Comparison of ENCODE assay signal across 24 cellular contexts in the genomic region with DNA sequence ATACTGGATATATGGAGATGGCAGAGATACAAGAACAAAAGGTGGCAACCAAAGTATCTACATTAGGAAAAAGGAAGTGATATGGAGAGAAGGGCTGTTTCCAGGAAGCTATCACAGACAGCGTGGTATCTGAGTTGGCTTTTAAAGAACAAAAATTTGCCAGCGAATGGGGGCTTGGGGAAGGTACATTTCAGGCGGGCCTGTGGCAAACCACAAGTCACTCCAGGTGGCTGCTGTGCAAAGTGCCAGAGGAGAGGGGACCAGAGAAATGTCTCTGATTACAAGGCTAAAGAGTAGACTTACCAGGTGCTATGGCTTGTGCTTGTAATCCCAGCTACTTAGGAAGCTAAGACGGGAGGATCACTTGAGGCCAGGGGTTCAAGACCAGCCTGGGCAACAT.
"Had no signal": no experiment of that assay in that cellular context is flagged by ENCODE, and none has a peak within 500 bp of the region (broad histone marks: within the 10 kb centered on the region; RNA-seq: fewer than 3 reads in every experiment).

No MANE protein-coding gene starts in this region.

- FAIRE-seq: islet of Langerhans, pancreas had no signal

- H3K4me1 ChIP-seq: ascending aorta, breast epithelium, heart left ventricle, neural progenitor cell, pancreas, thyroid gland had no signal

- H3K36me3 ChIP-seq: breast epithelium, pancreas, thyroid gland had no signal

- H3K4me3 Mint-ChIP-seq: activated CD4-positive, alpha-beta memory T cell treated with anti-CD3 and anti-CD28 coated beads, Interleukin-2, amount 10 ng/mL, durations not matched to agents 7 days and 5 days; activated CD4-positive, alpha-beta T cell treated with anti-CD3 and anti-CD28 coated beads for 36 hours; activated naive CD8-positive, alpha-beta T cell treated with anti-CD3 and anti-CD28 coated beads, Interleukin-2, amount 50 U/mL, for 24 hours; naive B cell; neural progenitor cell; stimulated activated effector memory CD8-positive, alpha-beta T cell treated with anti-CD3 and anti-CD28 coated beads, Interleukin-12 subunit alpha, Interleukin-12 subunit beta, amount 100 ng/mL, for 72 hours had no signal

- H3K9me3 ChIP-seq: ascending aorta, breast epithelium, heart left ventricle, pancreas, thyroid gland had no signal

- H3K36me3 Mint-ChIP-seq: stimulated activated effector memory CD8-positive, alpha-beta T cell treated with anti-CD3 and anti-CD28 coated beads, Interleukin-12 subunit alpha, Interleukin-12 subunit beta, amount 100 ng/mL, for 72 hours had no signal

- ATAC-seq: activated CD4-positive, alpha-beta T cell treated with anti-CD3 and anti-CD28 coated beads for 36 hours; activated naive CD8-positive, alpha-beta T cell treated with anti-CD3 and anti-CD28 coated beads, Interleukin-2, amount 50 U/mL, for 24 hours; heart left ventricle; left colon; pancreas; stimulated activated effector memory CD8-positive, alpha-beta T cell treated with anti-CD3 and anti-CD28 coated beads, Interleukin-12 subunit alpha, Interleukin-12 subunit beta, amount 100 ng/mL, for 72 hours had no signal

- H3K9me3 Mint-ChIP-seq: activated CD4-positive, alpha-beta memory T cell treated with anti-CD3 and anti-CD28 coated beads, Interleukin-2, amount 10 ng/mL, durations not matched to agents 7 days and 5 days; activated naive CD8-positive, alpha-beta T cell treated with anti-CD3 and anti-CD28 coated beads, Interleukin-2, amount 50 U/mL, for 24 hours; naive B cell; neural progenitor cell; stimulated activated effector memory CD8-positive, alpha-beta T cell treated with anti-CD3 and anti-CD28 coated beads, Interleukin-12 subunit alpha, Interleukin-12 subunit beta, amount 100 ng/mL, for 72 hours had no signal

- DNase-seq: activated CD4-positive, alpha-beta memory T cell treated with anti-CD3 and anti-CD28 coated beads, Interleukin-2, amount 10 ng/mL, durations not matched to agents 7 days and 5 days; activated CD4-positive, alpha-beta T cell treated with anti-CD3 and anti-CD28 coated beads for 36 hours; activated CD8-positive, alpha-beta memory T cell treated with anti-CD3 and anti-CD28 coated beads, Interleukin-2, amount 50 U/mL, for 4 hours; activated naive CD4-positive, alpha-beta T cell; activated naive CD8-positive, alpha-beta T cell treated with anti-CD3 and anti-CD28 coated beads, Interleukin-2, amount 50 U/mL, for 24 hours; cerebellar nuclear complex; effector memory CD4-positive, alpha-beta T cell; foreskin melanocyte; heart left ventricle; left colon; midbrain; naive B cell; pancreas; stimulated activated CD4-positive, alpha-beta T cell treated with anti-CD3 and anti-CD28 coated beads, Interleukin-12 subunit alpha, Interleukin-12 subunit beta, amount 100 ng/mL, for 4 hours; stimulated activated CD4-positive, alpha-beta T cell treated with anti-CD3 and anti-CD28 coated beads, Interleukin-2, amount 100 ng/mL, for 24 hours; T-helper 9 cell; thyroid gland had no signal

- H3K4me1 Mint-ChIP-seq: neural progenitor cell had no signal

- H3K27ac Mint-ChIP-seq: activated CD4-positive, alpha-beta memory T cell treated with anti-CD3 and anti-CD28 coated beads, Interleukin-2, amount 10 ng/mL, durations not matched to agents 7 days and 5 days; activated CD4-positive, alpha-beta T cell treated with anti-CD3 and anti-CD28 coated beads for 36 hours; activated naive CD8-positive, alpha-beta T cell treated with anti-CD3 and anti-CD28 coated beads, Interleukin-2, amount 50 U/mL, for 24 hours; naive B cell; neural progenitor cell; stimulated activated effector memory CD8-positive, alpha-beta T cell treated with anti-CD3 and anti-CD28 coated beads, Interleukin-12 subunit alpha, Interleukin-12 subunit beta, amount 100 ng/mL, for 72 hours had no signal

- H3K27ac ChIP-seq: ascending aorta, breast epithelium, epithelial cell of prostate, heart left ventricle, neural progenitor cell, pancreas, thyroid gland had no signal

- H3K4me2 ChIP-seq: neural progenitor cell had no signal

- H3K4me3 ChIP-seq: ascending aorta, breast epithelium, heart left ventricle, lung, neural progenitor cell, pancreas, thyroid gland had no signal

- H3K27me3 Mint-ChIP-seq: activated CD4-positive, alpha-beta memory T cell treated with anti-CD3 and anti-CD28 coated beads, Interleukin-2, amount 10 ng/mL, durations not matched to agents 7 days and 5 days; activated CD4-positive, alpha-beta T cell treated with anti-CD3 and anti-CD28 coated beads for 36 hours; activated naive CD8-positive, alpha-beta T cell treated with anti-CD3 and anti-CD28 coated beads, Interleukin-2, amount 50 U/mL, for 24 hours; naive B cell had no signal

- H3K27me3 ChIP-seq: ascending aorta, breast epithelium, heart left ventricle, neural progenitor cell, pancreas, thyroid gland had no signal

- H2AFZ ChIP-seq: neural progenitor cell had no signal

- H3K9ac ChIP-seq: neural progenitor cell had no signal
